9 cellular contexts compared by ENCODE assay signal in genomic region chr19:18637644-18638630, GRCh38. TPM values are rescaled to one million over a fixed set of nuclear protein-coding genes. Genes with fewer than 3 reads are reported as not detected.
DNase-seq lines count a peak whose midpoint lies in the region; ATAC-seq and TF ChIP-seq lines count a peak whose summit lies in the region.
"Had no signal": no experiment of that assay in that cellular context is flagged by ENCODE, and none has a peak within 500 bp of the region (broad histone marks: within the 10 kb centered on the region; RNA-seq: fewer than 3 reads in every experiment).

No MANE protein-coding gene starts in this region.

- no peaks in the 10 kb centered on the region for H3K9me3 Mint-ChIP-seq in CD4-positive, alpha-beta T cell
- no peaks in the 10 kb centered on the region for H3K9me3 Mint-ChIP-seq in activated naive CD4-positive, alpha-beta T cell treated with anti-CD3 and anti-CD28 coated beads, Interleukin-2, amount 50 U/mL, for 72 hours

- H3K9me3 ChIP-seq in CD4-positive, alpha-beta T cell (ENCODE audit: control insufficient read depth, low read length): no peaks in the 10 kb centered on the region
- no peaks in the 10 kb centered on the region for H3K9me3 ChIP-seq in thoracic aorta

- CTCF ChIA-PET in CD4-positive, alpha-beta T cell (lab: Charles Lee): no interaction called here

- no peak for ATAC-seq in CD4-positive, alpha-beta T cell (ENCODE audit: poor library complexity)
- no peak for ATAC-seq in activated naive CD4-positive, alpha-beta T cell treated with anti-CD3 and anti-CD28 coated beads, Interleukin-2, amount 50 U/mL, for 72 hours
- ATAC-seq in thoracic aorta (ENCODE audit: insufficient number of reproducible peaks, low FRiP score, low read depth) (no peak), HG02970 (IDR thresholded peaks at IDR 0.05; ENCODE audit: low FRiP score, unreplicated experiment) (no peak), GM19452 (IDR thresholded peaks at IDR 0.05; ENCODE audit: unreplicated experiment) (no peak)

- H3K4me1 ChIP-seq in thoracic aorta (ENCODE audit: control insufficient read depth in 1 of 2, low read depth in 2 of 2): peaks cover 8 to 13% of the 10 kb centered on the region in 2 donors

- DNase-seq in CD4-positive, alpha-beta T cell: no peak
- peak; percentile 31 for DNase-seq in HK-2 (ENCODE audit: unreplicated experiment)
- DNase-seq in activated naive CD4-positive, alpha-beta T cell treated with anti-CD3 and anti-CD28 coated beads, Interleukin-2, amount 50 U/mL, for 72 hours (ENCODE audit: low spot score in 2 of 2): no peak
- DNase-seq in kidney tubule cell (ENCODE audit: low spot score): peak; percentile 61
- no peak for DNase-seq in thoracic aorta (ENCODE audit: low spot score)
- no peak for DNase-seq in activated gamma-delta T cell treated with Interleukin-2 at 50 U/mL for 16 hours

- no peaks in the 10 kb centered on the region for H3K36me3 Mint-ChIP-seq in CD4-positive, alpha-beta T cell (ENCODE audit: low read depth)
- H3K36me3 Mint-ChIP-seq in activated naive CD4-positive, alpha-beta T cell treated with anti-CD3 and anti-CD28 coated beads, Interleukin-2, amount 50 U/mL, for 72 hours: no peaks in the 10 kb centered on the region

- intact Hi-C loops in CD4-positive, alpha-beta T cell (cut with DNase I, micrococcal nuclease): loop anchor here (1.0 to 5.0 kb wide), 6 partner anchors 43 to 499 kb away; partner anchors contain the start of genes REX1BD (in 1 of the 2), TMEM161A (in 1 of the 2), UBA52 (in 1 of the 2) and UPF1 (in 1 of the 2)

- peak overlapping the region; percentile 91 for H3K4me3 Mint-ChIP-seq in CD4-positive, alpha-beta T cell

- H3K27me3 ChIP-seq in CD4-positive, alpha-beta T cell (ENCODE audit: control insufficient read depth, insufficient read depth, low read length): no peaks in the 10 kb centered on the region
- H3K27me3 ChIP-seq in thoracic aorta (replicated peaks; ENCODE audit: insufficient read depth): no peaks in the 10 kb centered on the region

- peak overlapping the region; percentile 72 for H3K27ac ChIP-seq in CD4-positive, alpha-beta T cell (ENCODE audit: low read depth, low read length)
- H3K27ac ChIP-seq in thoracic aorta: peak overlapping the region; percentile 81 to 90

- peak overlapping the region; percentile 83 for H3K27ac Mint-ChIP-seq in CD4-positive, alpha-beta T cell
- peak overlapping the region; percentile 85 to 92 for H3K27ac Mint-ChIP-seq in activated naive CD4-positive, alpha-beta T cell treated with anti-CD3 and anti-CD28 coated beads, Interleukin-2, amount 50 U/mL, for 72 hours

- POLR2A ChIA-PET in CD4-positive, alpha-beta T cell (lab: Charles Lee): interaction anchor here (1.0 kb wide), 1 partner anchor 49 kb away, joined by 4 read pairs; the partner anchor contains the start of gene REX1BD

- peak overlapping the region; percentile 95 for H3K4me3 ChIP-seq in thoracic aorta

- TF ChIP-seq CTCF in CD4-positive, alpha-beta T cell (IDR thresholded peaks at IDR 0.05): no peak
- TF ChIP-seq CTCF in thoracic aorta (IDR thresholded peaks at IDR 0.05): no peak

- peaks cover 35% of the 10 kb centered on the region for H3K4me1 Mint-ChIP-seq in CD4-positive, alpha-beta T cell (ENCODE audit: low read depth)

- H3K36me3 ChIP-seq in thoracic aorta: no peaks in the 10 kb centered on the region

- no peaks in the 10 kb centered on the region for H3K27me3 Mint-ChIP-seq in CD4-positive, alpha-beta T cell

RNA-seq across cellular contexts. Expression of gene KLHL26, which starts 1.1 kb away (rescaled TPM):
- 10 to 100 TPM; 13.7 to 19.0 TPM for total RNA-seq in CD4-positive, alpha-beta T cell
- total RNA-seq in activated naive CD4-positive, alpha-beta T cell treated with anti-CD3 and anti-CD28 coated beads, Interleukin-2, amount 50 U/mL, for 72 hours: 10 to 100 TPM in 1 of 2 donors, 1 to 10 TPM in 1; 9.2 to 13.5 TPM
- 10 to 100 TPM; 11.2 to 24.5 TPM for total RNA-seq in thoracic aorta

RNA-seq across cellular contexts. Expression of gene TMEM59L, which starts 25.3 kb away (rescaled TPM):
- under 1 TPM; 0.25 to 0.27 TPM for total RNA-seq in CD4-positive, alpha-beta T cell
- under 1 TPM in 1 of 2 donors, not detected in 1; 0.64 TPM for total RNA-seq in activated naive CD4-positive, alpha-beta T cell treated with anti-CD3 and anti-CD28 coated beads, Interleukin-2, amount 50 U/mL, for 72 hours
- total RNA-seq in thoracic aorta: 1 to 10 TPM; 3.2 to 6.5 TPM
- total RNA-seq: RPMI7951 had no signal

RNA-seq across cellular contexts. Expression of gene CRLF1, which starts 31.3 kb away (rescaled TPM):
- not detected for total RNA-seq in CD4-positive, alpha-beta T cell
- total RNA-seq in activated naive CD4-positive, alpha-beta T cell treated with anti-CD3 and anti-CD28 coated beads, Interleukin-2, amount 50 U/mL, for 72 hours: not detected
- total RNA-seq in thoracic aorta: 1,000 to 10,000 TPM in 1 of 2 donors, 10 to 100 TPM in 1; 85.9 to 1,063 TPM

RNA-seq across cellular contexts. Expression of gene CRTC1, which starts 45.5 kb away (rescaled TPM):
- 10 to 100 TPM; 11.8 to 12.2 TPM for total RNA-seq in CD4-positive, alpha-beta T cell
- total RNA-seq in activated naive CD4-positive, alpha-beta T cell treated with anti-CD3 and anti-CD28 coated beads, Interleukin-2, amount 50 U/mL, for 72 hours: 1 to 10 TPM; 5.6 to 7.1 TPM
- 10 to 100 TPM in 1 of 2 donors, 1 to 10 TPM in 1; 8.7 to 11.2 TPM for total RNA-seq in thoracic aorta

RNA-seq across cellular contexts. Expression of gene REX1BD, which starts 49.3 kb away (rescaled TPM):
- total RNA-seq in CD4-positive, alpha-beta T cell: 10 to 100 TPM; 88.4 to 88.9 TPM
- 10 to 100 TPM; 25.2 to 64.0 TPM for total RNA-seq in activated naive CD4-positive, alpha-beta T cell treated with anti-CD3 and anti-CD28 coated beads, Interleukin-2, amount 50 U/mL, for 72 hours
- 10 to 100 TPM; 36.3 to 66.6 TPM for total RNA-seq in thoracic aorta

Comparison
In these comparisons a context has a peak if more than half of its experiments do, and no peak if none do; other contexts are left out.
1. DNase-seq: peak in HK-2 (single experiment) and kidney tubule cell (single experiment); none in CD4-positive, alpha-beta T cell (0 of 10), activated naive CD4-positive, alpha-beta T cell treated with anti-CD3 and anti-CD28 coated beads, Interleukin-2, amount 50 U/mL, for 72 hours (0 of 2), thoracic aorta (single experiment) and activated gamma-delta T cell treated with Interleukin-2 at 50 U/mL for 16 hours (single experiment).
2. RNA of gene CRLF1, which starts 31.3 kb away (total RNA-seq): 85.9 to 1,063 TPM in thoracic aorta; not detected in CD4-positive, alpha-beta T cell and not detected in activated naive CD4-positive, alpha-beta T cell treated with anti-CD3 and anti-CD28 coated beads, Interleukin-2, amount 50 U/mL, for 72 hours; every median in the first group is over 10 times any median in the second.